ENCODE assay signal across 8 cellular contexts in the genomic region with DNA sequence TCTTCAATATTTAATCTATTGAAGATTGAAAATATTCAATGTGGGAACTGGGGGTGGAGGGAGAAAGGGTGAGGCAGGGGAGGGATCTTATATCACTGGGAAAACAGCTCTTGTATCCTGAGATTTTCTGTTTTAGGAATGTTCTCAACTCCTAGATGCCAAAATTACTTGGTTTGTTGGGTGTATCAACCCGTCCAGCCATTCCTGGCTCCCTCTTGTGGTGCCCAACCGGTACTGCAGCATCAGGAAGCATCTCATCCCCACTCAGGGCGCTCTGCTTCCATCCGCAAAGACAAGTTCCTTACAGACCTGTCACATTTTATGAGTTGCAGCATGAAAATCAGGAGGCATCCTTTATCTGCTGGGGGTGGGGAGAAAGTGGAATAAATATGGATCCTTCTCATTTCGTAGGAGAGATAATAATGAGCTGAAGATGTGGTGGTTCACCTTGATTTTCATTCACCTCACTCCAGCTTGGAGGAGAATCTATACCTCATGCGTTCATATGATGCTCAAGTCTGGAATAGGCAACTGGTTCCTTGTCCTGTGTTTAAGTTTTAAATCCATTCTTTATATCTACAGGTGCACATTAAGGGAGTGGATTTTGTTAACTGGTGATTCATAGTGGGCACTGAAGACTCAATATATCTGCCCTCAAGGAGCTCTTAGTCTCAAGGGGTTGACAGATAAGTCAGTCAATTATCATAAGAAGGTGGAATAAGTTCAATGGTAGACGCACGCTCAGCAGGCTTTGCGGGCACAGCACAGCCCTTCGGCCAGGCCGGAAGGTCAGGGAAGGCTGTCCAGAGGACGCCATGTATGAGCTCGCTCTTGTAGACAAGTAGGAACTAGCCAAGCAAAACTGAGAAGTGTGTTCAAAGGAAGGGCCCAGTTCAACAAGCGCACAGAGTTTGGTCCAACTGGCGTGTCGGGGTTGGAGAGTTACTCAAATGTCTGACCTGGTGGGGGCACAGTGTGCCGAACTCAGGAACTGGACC.
A peak's percentile ranks its signal among the peaks of the same experiment; 100 is the strongest.
DNase-seq lines count a peak whose midpoint lies in the region; ATAC-seq and TF ChIP-seq lines count a peak whose summit lies in the region.

No MANE protein-coding gene starts in this region.

- H3K36me3 ChIP-seq in neuronal stem cell (replicated peaks in 1 of 2; ENCODE audit: control insufficient read depth in 2 of 2, insufficient read depth in 2 of 2, low read length in 2 of 2) = peaks cover 20 to 75% of the 10 kb centered on the region in 2 donors
- peaks cover 8% of the 10 kb centered on the region for H3K36me3 ChIP-seq in suprapubic skin

- peaks cover 7% of the 10 kb centered on the region for H3K4me1 Mint-ChIP-seq in activated T-cell treated with anti-CD3 and anti-CD28 coated beads, Interleukin-2, amount 50 U/mL, for 72 hours (ENCODE audit: low read depth)

- no peak overlapping the region for H2BK12ac ChIP-seq in neuronal stem cell (ENCODE audit: low read length)

- H3K27me3 Mint-ChIP-seq in activated T-cell treated with anti-CD3 and anti-CD28 coated beads, Interleukin-2, amount 50 U/mL, for 72 hours (ENCODE audit: low read depth) = no peaks in the 10 kb centered on the region

- no peak overlapping the region for H3K14ac ChIP-seq in neuronal stem cell (ENCODE audit: low read length)

- H3K18ac ChIP-seq in neuronal stem cell (ENCODE audit: low read length) = no peak overlapping the region

- H3K27ac Mint-ChIP-seq in activated T-cell treated with anti-CD3 and anti-CD28 coated beads, Interleukin-2, amount 50 U/mL, for 72 hours = no peak overlapping the region

- peaks cover 4 to 16% of the 10 kb centered on the region in 2 donors for H3K36me3 Mint-ChIP-seq in activated T-cell treated with anti-CD3 and anti-CD28 coated beads, Interleukin-2, amount 50 U/mL, for 72 hours (ENCODE audit: insufficient read depth in 2 of 2)

- H2BK15ac ChIP-seq in neuronal stem cell (ENCODE audit: low read length) = no peak overlapping the region

- H3K9me3 ChIP-seq in neuronal stem cell (replicated peaks in 1 of 2; ENCODE audit: control insufficient read depth in 2 of 2, insufficient read depth in 1 of 2, low read depth in 1 of 2, low read length in 2 of 2) = no peaks in the 10 kb centered on the region
- no peaks in the 10 kb centered on the region for H3K9me3 ChIP-seq in suprapubic skin

- H3K9me3 Mint-ChIP-seq in activated T-cell treated with anti-CD3 and anti-CD28 coated beads, Interleukin-2, amount 50 U/mL, for 72 hours = no peaks in the 10 kb centered on the region

- H3K4me2 ChIP-seq in neuronal stem cell (ENCODE audit: insufficient read depth, low read length, poor library complexity, severe bottlenecking) = no peak overlapping the region

- no peak overlapping the region for H2AFZ ChIP-seq in neuronal stem cell (ENCODE audit: low read length)

- H3K4me3 Mint-ChIP-seq in activated T-cell treated with anti-CD3 and anti-CD28 coated beads, Interleukin-2, amount 50 U/mL, for 72 hours = no peak overlapping the region

- DNase-seq in NK-92 treated with Interleukin-12 subunit alpha and Interleukin-12 subunit beta, amount 100 ng/mL, for 24 hours (lab: John Stamatoyannopoulos, UW) = peak; percentile 20
- DNase-seq in NK-92 (lab: John Stamatoyannopoulos, UW; ENCODE audit: unreplicated experiment) (no peak), OCI-M1 (lab: John Stamatoyannopoulos, UW) (peak; percentile 68), fibroblast of the aortic adventitia (ENCODE audit: low read depth) (peak; percentile 75), neuronal stem cell (ENCODE audit: low spot score) (peak; percentile 55), suprapubic skin (ENCODE audit: low spot score in 2 of 2) (peak in 1 of 2 donors; percentile 89)
- DNase-seq in activated T-cell treated with anti-CD3 and anti-CD28 coated beads, Interleukin-2, amount 50 U/mL, for 72 hours = peak; percentile 58 to 69

- H3K4me3 ChIP-seq in fibroblast of the aortic adventitia (ENCODE audit: low read depth, low read length) (no peak overlapping the region), neuronal stem cell (ENCODE audit: low read length in 2 of 2) (no peak overlapping the region), suprapubic skin (no peak overlapping the region)

- H4K91ac ChIP-seq in neuronal stem cell (ENCODE audit: low read depth, low read length, poor library complexity) = no peak overlapping the region

- no peak for TF ChIP-seq EP300 in suprapubic skin (IDR thresholded peaks at IDR 0.05)

- no peak for TF ChIP-seq POLR2A in suprapubic skin (IDR thresholded peaks at IDR 0.05)

- TF ChIP-seq CTCF in fibroblast of the aortic adventitia (IDR thresholded peaks at IDR 0.05; ENCODE audit: insufficient read depth, low read length) (peak; percentile 99), suprapubic skin (IDR thresholded peaks at IDR 0.05) (peak; percentile 89 to 95)

- H3K23ac ChIP-seq in neuronal stem cell (ENCODE audit: low read depth, low read length, poor library complexity) = no peak overlapping the region

- H4K8ac ChIP-seq in neuronal stem cell (ENCODE audit: low read depth, low read length) = no peak overlapping the region

- no peak overlapping the region for H2AK5ac ChIP-seq in neuronal stem cell (ENCODE audit: low read depth, low read length)

- no peak overlapping the region for H3K9ac ChIP-seq in neuronal stem cell (ENCODE audit: low read depth, low read length, poor library complexity)

- no peak overlapping the region for H2BK5ac ChIP-seq in neuronal stem cell (ENCODE audit: low read length)

- no CpG with 5 or more reads among the region's 17 CpGs for WGBS in neuronal stem cell (ENCODE audit: extremely low coverage in 2 of 2, insufficient read length in 2 of 2, insufficient replicate concordance in 1 of 2), 2 donors
- WGBS in suprapubic skin = 74% methylated on average over 16 of the region's 17 CpGs

- no peaks in the 10 kb centered on the region for H3K79me1 ChIP-seq in neuronal stem cell (ENCODE audit: low read depth, low read length)

- H3K27me3 ChIP-seq in neuronal stem cell (ENCODE audit: control insufficient read depth in 3 of 3, insufficient read depth in 3 of 3, low read depth in 1 of 3, low read length in 3 of 3) (no peaks in the 10 kb centered on the region), suprapubic skin (no peaks in the 10 kb centered on the region)

- H3K4ac ChIP-seq in neuronal stem cell (ENCODE audit: low read length) = no peak overlapping the region

- no peaks in the 10 kb centered on the region for H3K4me1 ChIP-seq in neuronal stem cell (ENCODE audit: control insufficient read depth in 2 of 2, insufficient read depth in 1 of 2, low read depth in 1 of 2, low read length in 2 of 2)
- H3K4me1 ChIP-seq in suprapubic skin = no peaks in the 10 kb centered on the region

- no peak overlapping the region for H3K27ac ChIP-seq in neuronal stem cell (replicated peaks; ENCODE audit: low read length)
- no peak overlapping the region for H3K27ac ChIP-seq in suprapubic skin

- no peak overlapping the region for H2BK120ac ChIP-seq in neuronal stem cell (ENCODE audit: low read depth, low read length)

- ATAC-seq in HG02973 (IDR thresholded peaks at IDR 0.05; ENCODE audit: unreplicated experiment) = peak; percentile 82
- ATAC-seq in activated T-cell treated with anti-CD3 and anti-CD28 coated beads, Interleukin-2, amount 50 U/mL, for 72 hours (replicated peaks in 1 of 2) = peak; percentile 43 to 66
